In the genomic region with DNA sequence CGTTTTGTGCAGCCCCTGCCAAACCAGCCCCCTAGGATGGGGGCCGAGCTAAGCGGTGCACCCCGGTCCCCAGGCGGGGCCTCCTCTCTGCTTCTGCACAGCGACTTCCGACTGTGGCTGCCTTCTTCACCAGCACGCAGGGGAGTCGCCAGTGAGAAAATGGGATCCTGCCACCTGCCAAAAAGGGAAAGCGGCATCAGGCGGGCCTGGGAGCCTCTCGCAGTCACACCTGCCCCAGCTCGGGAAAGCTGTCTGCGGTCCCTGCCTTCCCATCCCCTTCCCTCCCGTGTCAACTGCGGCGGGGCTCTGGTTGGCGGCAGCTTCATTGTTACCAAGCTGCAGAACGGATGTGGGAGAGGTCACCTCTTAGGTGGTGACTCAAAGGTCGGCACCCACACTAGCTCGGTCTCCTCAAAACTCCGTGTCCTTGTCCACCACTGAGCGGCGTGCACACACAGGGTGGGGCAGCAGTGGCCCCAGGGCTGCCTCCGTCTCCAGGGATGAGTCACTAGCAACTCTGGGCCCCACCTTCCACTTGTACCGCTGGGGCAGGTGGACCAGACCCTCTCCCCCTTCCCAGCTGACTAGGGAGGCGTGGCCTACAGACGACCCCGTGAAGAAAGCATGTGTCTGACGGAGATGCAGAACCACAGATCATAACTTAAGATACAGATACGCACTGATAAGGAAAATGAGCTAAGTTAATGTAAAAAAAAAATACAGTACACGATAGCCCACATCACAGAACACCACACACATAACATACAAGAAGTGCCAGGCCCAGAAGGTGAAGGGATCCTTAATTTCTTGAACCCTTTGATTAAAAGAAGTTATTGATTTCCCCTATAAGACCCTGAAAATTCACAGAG, we compare ENCODE assay signal across 17 cellular contexts. TPM values are rescaled to one million over a fixed set of nuclear protein-coding genes. Genes with fewer than 3 reads are reported as not detected.
DNase-seq lines count a peak whose midpoint lies in the region; ATAC-seq, FAIRE-seq and TF ChIP-seq lines count a peak whose summit lies in the region.
"Had no signal": no experiment of that assay in that cellular context is flagged by ENCODE, and none has a peak within 500 bp of the region (broad histone marks: within the 10 kb centered on the region; RNA-seq: fewer than 3 reads in every experiment).

No MANE protein-coding gene starts in this region.

- no peak overlapping the region for H3K27ac ChIP-seq in CD4-positive, alpha-beta T cell (ENCODE audit: low read depth, low read length)
- H3K27ac ChIP-seq in HEK293 (ENCODE audit: extremely low read depth, low read depth, low read length) (no peak overlapping the region), K562 (ENCODE audit: extremely low read depth, low read depth, low read length) (peak overlapping the region; percentile 41; the same call in 2 of the 3 replicates)

- DNase-seq in CD4-positive, alpha-beta T cell, result no peak
- peak; percentile 69 to 89 (median 77) for DNase-seq in K562 (ENCODE audit: extremely low read depth in 1 of 4, low spot score in 3 of 4)
- DNase-seq in stimulated activated CD4-positive, alpha-beta T cell treated with anti-CD3 and anti-CD28 coated beads, Interleukin-4, amount 100 ng/mL, for 1 hour, result no peak
- DNase-seq in HAP-1 (ENCODE audit: low spot score in 2 of 2), result no peak
- no peak for DNase-seq in activated T-cell treated with anti-CD3 and anti-CD28 coated beads, Interleukin-2, amount 50 U/mL, for 1 hour
- DNase-seq: activated CD4-positive, alpha-beta T cell treated with anti-CD3 and anti-CD28 coated beads, Interleukin-2, amount 50 U/mL, for 48 hours; HCEC 1CT; midbrain; NCI-H1417; NCI-H510A treated with DMSO at 0.1 percent for 48 hours; stimulated activated naive CD8-positive, alpha-beta T cell treated with anti-CD3 and anti-CD28 coated beads, Interleukin-15, Interleukin-2, amounts not matched to agents 100 U/mL and 50 U/mL, for 24 hours had no signal

- peak overlapping the region; percentile 48; the same call in 1 of the 2 replicates for H3K4me2 ChIP-seq in K562 (ENCODE audit: insufficient read depth, low read length)

- peak; percentile 94 for FAIRE-seq in K562 (lab: Jason Lieb, UNC)
- FAIRE-seq: colon had no signal

- BruUV-seq in K562 (replicated peaks; lab: Mats Ljungman, UMichigan), result no TSS peak

- H3K27me3 ChIP-seq in CD4-positive, alpha-beta T cell (ENCODE audit: control insufficient read depth, insufficient read depth, low read length), result no peaks in the 10 kb centered on the region
- H3K27me3 ChIP-seq in K562 (ENCODE audit: control insufficient read depth in 2 of 2, insufficient read depth in 2 of 2, low read length in 2 of 2) (no peaks in the 10 kb centered on the region), HAP-1 (ENCODE audit: low read depth) (no peaks in the 10 kb centered on the region)

- H3K36me3 Mint-ChIP-seq in CD4-positive, alpha-beta T cell (ENCODE audit: low read depth), result peaks cover 50% of the 10 kb centered on the region
- peaks cover 24% of the 10 kb centered on the region for H3K36me3 Mint-ChIP-seq in nephron (ENCODE audit: low read depth)

- no peak for ATAC-seq in CD4-positive, alpha-beta T cell (ENCODE audit: poor library complexity)
- peak; percentile 77 for ATAC-seq in K562
- no peak for ATAC-seq in HG03520 (IDR thresholded peaks at IDR 0.05; ENCODE audit: unreplicated experiment)
- ATAC-seq: stimulated activated naive CD8-positive, alpha-beta T cell treated with anti-CD3 and anti-CD28 coated beads, Interleukin-15, Interleukin-2, amounts not matched to agents 100 U/mL and 50 U/mL, for 24 hours had no signal

- H3K4me3 ChIP-seq in HEK293 (ENCODE audit: low read depth, low read length) (no peak overlapping the region), K562 (no peak overlapping the region), HAP-1 (no peak overlapping the region)

- 46% methylated on average over 26 of the region's 32 CpGs for WGBS in K562 (ENCODE audit: insufficient coverage, low coverage, missing lambda C conversion rate)

- H3K27me3 Mint-ChIP-seq in CD4-positive, alpha-beta T cell, result no peaks in the 10 kb centered on the region
- peaks cover 4% of the 10 kb centered on the region for H3K27me3 Mint-ChIP-seq in nephron (ENCODE audit: low read depth)
- H3K27me3 Mint-ChIP-seq: activated naive CD8-positive, alpha-beta T cell had no signal

- H3K36me3 ChIP-seq in HEK293 (ENCODE audit: control insufficient read depth in 2 of 2, insufficient read depth in 1 of 2, low read length in 2 of 2), result peaks cover 0 to 61% of the 10 kb centered on the region in 2 experiments; a peak in 1 of 3 replicates
- peaks cover 72% of the 10 kb centered on the region; the same call in 2 of the 3 replicates for H3K36me3 ChIP-seq in K562 (ENCODE audit: control insufficient read depth, insufficient read depth, low read length)
- peaks cover 56% of the 10 kb centered on the region for H3K36me3 ChIP-seq in HAP-1 (replicated peaks)

- intact Hi-C loops in CD4-positive, alpha-beta T cell (cut with DNase I, micrococcal nuclease), result no loop called here
- intact Hi-C loops in K562 (cut with micrococcal nuclease), result no loop called here

- no peak for TF ChIP-seq CTCF in CD4-positive, alpha-beta T cell (IDR thresholded peaks at IDR 0.05)
- TF ChIP-seq CTCF in HEK293 (tag by site-specific recombination; IDR thresholded peaks at IDR 0.05), result no peak
- peak; percentile 51 to 63 (median 62) for TF ChIP-seq CTCF in K562 (IDR thresholded peaks at IDR 0.05 in 2 of 3, conservative IDR thresholded peaks at IDR 0.05 in 1 of 3; ENCODE audit: insufficient read depth in 2 of 3, low read depth in 1 of 3, low read length in 3 of 3)
- no peak for TF ChIP-seq CTCF in nephron (IDR thresholded peaks at IDR 0.05; ENCODE audit: unreplicated experiment in 3 of 3)

- H3K4me3 Mint-ChIP-seq in CD4-positive, alpha-beta T cell, result peak overlapping the region; percentile 59
- peak overlapping the region; percentile 66 to 76 (median 69) for H3K4me3 Mint-ChIP-seq in nephron

- peaks cover 10% of the 10 kb centered on the region for H3K4me1 ChIP-seq in HEK293 (ENCODE audit: control insufficient read depth, insufficient read depth, low read length)
- H3K4me1 ChIP-seq in K562 (replicated peaks in 1 of 2; ENCODE audit: control insufficient read depth in 2 of 2, insufficient read depth in 2 of 2, low read length in 2 of 2), result peaks cover 41 to 90% of the 10 kb centered on the region in 2 experiments
- peaks cover 7% of the 10 kb centered on the region for H3K4me1 ChIP-seq in HAP-1

- H3K9me3 ChIP-seq in CD4-positive, alpha-beta T cell (ENCODE audit: control insufficient read depth, low read length), result no peaks in the 10 kb centered on the region
- no peaks in the 10 kb centered on the region for H3K9me3 ChIP-seq in HEK293 (ENCODE audit: control insufficient read depth, insufficient read depth, low read depth, low read length)
- no peaks in the 10 kb centered on the region for H3K9me3 ChIP-seq in K562 (replicated peaks; ENCODE audit: control insufficient read depth, insufficient read depth, low read depth, low read length)
- no peaks in the 10 kb centered on the region for H3K9me3 ChIP-seq in HAP-1

- no peak for TF ChIP-seq POLR2A in K562 (conservative IDR thresholded peaks at IDR 0.05)

- H3K9me1 ChIP-seq in K562 (ENCODE audit: control insufficient read depth, insufficient read depth, low read length), result peaks cover 6% of the 10 kb centered on the region

- H3K27ac Mint-ChIP-seq in CD4-positive, alpha-beta T cell, result no peak overlapping the region
- no peak overlapping the region for H3K27ac Mint-ChIP-seq in nephron
- H3K27ac Mint-ChIP-seq: activated naive CD8-positive, alpha-beta T cell; T-helper 1 cell treated with Interleukin-12 subunit alpha and Interleukin-12 subunit beta and Interleukin-4 antibody, amounts not matched to agents 30 μg/mL and 1 μg/mL, for 36 hours had no signal

- peak overlapping the region in 1 of 2 experiments; percentile 85; a peak in 1 of 4 replicates for H3K9ac ChIP-seq in K562 (ENCODE audit: insufficient read depth in 1 of 2, low read depth in 2 of 2, low read length in 2 of 2)

- H2AFZ ChIP-seq in K562 (ENCODE audit: low read depth, low read length), result no peak overlapping the region

- peaks cover 44% of the 10 kb centered on the region for H3K79me2 ChIP-seq in K562 (ENCODE audit: control insufficient read depth, insufficient read depth, low read length)

- CTCF ChIA-PET in CD4-positive, alpha-beta T cell (lab: Charles Lee), result interaction anchor here (1.3 kb wide), 1 partner anchor 47 kb away, joined by 4 read pairs; no protein-coding TSS in a partner anchor
- CTCF ChIA-PET in HEK293 (lab: Yijun Ruan, JAX), result interaction anchor here (0.7 to 1.9 kb wide), 5 partner anchors 12 to 107 kb away, joined by 3 to 8 read pairs (median 3); no protein-coding TSS in a partner anchor
- CTCF ChIA-PET in K562 (lab: Yijun Ruan, JAX; ENCODE audit: low intra/inter-chr PET ratio), result no interaction called here

- TF ChIP-seq RAD21 in K562 (CRISPR knock-in tag; conservative IDR thresholded peaks at IDR 0.05 in 1 of 2, IDR thresholded peaks at IDR 0.05 in 1 of 2), result peak; percentile 33 to 75; a peak in 3 of 4 replicates

- peaks cover 21% of the 10 kb centered on the region for H3K4me1 Mint-ChIP-seq in CD4-positive, alpha-beta T cell (ENCODE audit: low read depth)
- H3K4me1 Mint-ChIP-seq in nephron, result peaks cover 8% of the 10 kb centered on the region

- in situ Hi-C loops in K562 (cut with MboI), result no loop called here
- in situ Hi-C loops in HAP-1 (cut with MboI; ENCODE audit: low sequenced_read_pairs), result no loop called here

- peaks cover 14% of the 10 kb centered on the region for H4K20me1 ChIP-seq in K562 (replicated peaks; ENCODE audit: control insufficient read depth, insufficient read depth, low read length)

- peak; percentile 32 for TF ChIP-seq EP300 in K562 (IDR thresholded peaks at IDR 0.05; ENCODE audit: low read length)

- no peaks in the 10 kb centered on the region for H3K9me3 Mint-ChIP-seq in CD4-positive, alpha-beta T cell
- no peaks in the 10 kb centered on the region for H3K9me3 Mint-ChIP-seq in nephron
- H3K9me3 Mint-ChIP-seq: T-helper 1 cell treated with Interleukin-12 subunit alpha and Interleukin-12 subunit beta and Interleukin-4 antibody, amounts not matched to agents 30 μg/mL and 1 μg/mL, for 36 hours had no signal

- POLR2A ChIA-PET in CD4-positive, alpha-beta T cell (lab: Charles Lee), result interaction anchor here (1.2 kb wide), 1 partner anchor 14 kb away, joined by 3 read pairs; the partner anchor contains the start of gene MAFG
- POLR2A ChIA-PET in HEK293 (lab: Yijun Ruan, JAX) (interaction anchor here (0.5 to 2.0 kb wide), 10 partner anchors 9 to 209 kb away, joined by 3 to 10 read pairs (median 3); partner anchors contain the start of genes MAFG and MRPL12), K562 (lab: Yijun Ruan, JAX) (interaction anchor here (0.5 to 5.4 kb wide), 11 partner anchors 8 to 257 kb away, joined by 3 to 46 read pairs (median 3); partner anchors contain the start of genes MAFG and PDE6G)

RNA-seq across cellular contexts. Expression of gene PCYT2, which starts 1.5 kb away (rescaled TPM):
- 10 to 100 TPM; 18.7 to 18.9 TPM for total RNA-seq in CD4-positive, alpha-beta T cell
- total RNA-seq in K562 (2011; cell fraction: chromatin; rRNA removed; ENCODE audit: low replicate concordance), result 142 and 422 TPM in 2 replicates
- 366 and 427 TPM in 2 replicates for total RNA-seq in K562 (2011; cell fraction: nucleolus; rRNA removed)
- total RNA-seq in K562 (2011; cell fraction: nucleoplasm; rRNA removed), result 182 and 225 TPM in 2 replicates
- total RNA-seq in K562 (2014; rRNA removed) (123 and 139 TPM in 2 replicates), K562 (2014; rRNA removed; fragmentation: Illumina TruSeq; extraction: Trizol) (42.7 and 57.5 TPM in 2 replicates), K562 (2015; rRNA removed; fragmentation: Illumina TruSeq; extraction: Trizol) (81.7 and 82.5 TPM in 2 replicates), K562 (2021) (125 and 134 TPM in 2 replicates)
- polyA plus RNA-seq in K562 (2011; rRNA removed) (71.5 and 97.8 TPM in 2 replicates), K562 (2014; fragmentation: Illumina TruSeq; extraction: Trizol) (83.7 and 95.3 TPM in 2 replicates), K562 (2014; fragmentation: Nextera tagmentation; extraction: Ambion mirVana) (1 to 10 TPM in 1 of 2 experiments, under 1 TPM in 1; 0.92 to 1.6 TPM), K562 (2014; rRNA removed) (131 and 133 TPM in 2 replicates)
- 77.5 and 97.1 TPM in 2 replicates for polyA plus RNA-seq in K562 (2011; cell fraction: cytosol; rRNA removed)
- polyA plus RNA-seq in K562 (2011; cell fraction: nucleus; rRNA removed), result 473 and 533 TPM in 2 replicates
- polyA plus RNA-seq in K562 (2012), result 94.8 and 147 TPM in 2 replicates
- 48.7 and 49.2 TPM in 2 replicates for polyA minus RNA-seq in K562 (2011; rRNA and poly(A)+ RNA removed)
- 35.6 and 49.0 TPM in 2 replicates for polyA minus RNA-seq in K562 (2011; cell fraction: cytosol; rRNA and poly(A)+ RNA removed)
- 127 and 186 TPM in 2 replicates for polyA minus RNA-seq in K562 (2011; cell fraction: nucleus; rRNA and poly(A)+ RNA removed)

RNA-seq across cellular contexts. Expression of gene SIRT7, which starts 5.3 kb away (rescaled TPM):
- total RNA-seq in CD4-positive, alpha-beta T cell, result 10 to 100 TPM; 56.7 to 57.5 TPM
- total RNA-seq in K562 (2011; cell fraction: chromatin; rRNA removed; ENCODE audit: low replicate concordance), result 90.9 and 205 TPM in 2 replicates
- total RNA-seq in K562 (2011; cell fraction: nucleolus; rRNA removed), result 97.4 and 110 TPM in 2 replicates
- total RNA-seq in K562 (2011; cell fraction: nucleoplasm; rRNA removed), result 93.3 and 125 TPM in 2 replicates
- total RNA-seq in K562 (2014; rRNA removed) (42.2 and 49.3 TPM in 2 replicates), K562 (2014; rRNA removed; fragmentation: Illumina TruSeq; extraction: Trizol) (9.0 and 9.8 TPM in 2 replicates), K562 (2015; rRNA removed; fragmentation: Illumina TruSeq; extraction: Trizol) (23.6 and 24.6 TPM in 2 replicates), K562 (2021) (35.7 and 44.1 TPM in 2 replicates)
- polyA plus RNA-seq in K562 (2011; rRNA removed) (9.3 and 11.7 TPM in 2 replicates), K562 (2014; fragmentation: Illumina TruSeq; extraction: Trizol) (20.3 and 25.7 TPM in 2 replicates), K562 (2014; fragmentation: Nextera tagmentation; extraction: Ambion mirVana) (1 to 10 TPM; 1.6 to 2.0 TPM), K562 (2014; rRNA removed) (43.9 and 54.8 TPM in 2 replicates)
- polyA plus RNA-seq in K562 (2011; cell fraction: cytosol; rRNA removed), result 11.2 and 16.2 TPM in 2 replicates
- polyA plus RNA-seq in K562 (2011; cell fraction: nucleus; rRNA removed), result 56.9 and 86.9 TPM in 2 replicates
- polyA plus RNA-seq in K562 (2012), result 36.1 and 36.9 TPM in 2 replicates
- polyA minus RNA-seq in K562 (2011; rRNA and poly(A)+ RNA removed), result 18.7 and 21.5 TPM in 2 replicates
- 22.3 and 25.1 TPM in 2 replicates for polyA minus RNA-seq in K562 (2011; cell fraction: cytosol; rRNA and poly(A)+ RNA removed)
- 27.7 and 31.4 TPM in 2 replicates for polyA minus RNA-seq in K562 (2011; cell fraction: nucleus; rRNA and poly(A)+ RNA removed)

RNA-seq across cellular contexts. Expression of gene NPB, which starts 10.6 kb away (rescaled TPM):
- under 1 TPM in 1 of 2 experiments, not detected in 1; 0.20 TPM for total RNA-seq in CD4-positive, alpha-beta T cell
- 0.86 and 1.5 TPM in 2 replicates for total RNA-seq in K562 (2011; cell fraction: chromatin; rRNA removed; ENCODE audit: low replicate concordance)
- total RNA-seq in K562 (2011; cell fraction: nucleolus; rRNA removed), result 1.3 TPM in 2 replicates
- 1.2 and 1.4 TPM in 2 replicates for total RNA-seq in K562 (2011; cell fraction: nucleoplasm; rRNA removed)
- total RNA-seq in K562 (2014; rRNA removed), result 0.14 and 0.57 TPM in 2 replicates
- total RNA-seq in K562 (2014; rRNA removed; fragmentation: Illumina TruSeq; extraction: Trizol), result 0.07 TPM in 1 of 2 replicates, not detected in the other
- 0.07 and 0.30 TPM in 2 replicates for total RNA-seq in K562 (2015; rRNA removed; fragmentation: Illumina TruSeq; extraction: Trizol)
- total RNA-seq in K562 (2021), result 0.53 and 0.65 TPM in 2 replicates
- 0.03 and 0.07 TPM in 2 replicates for polyA plus RNA-seq in K562 (2011; rRNA removed)
- 0.06 and 0.88 TPM in 2 replicates for polyA plus RNA-seq in K562 (2011; cell fraction: cytosol; rRNA removed)
- polyA plus RNA-seq in K562 (2011; cell fraction: nucleus; rRNA removed), result 0.26 TPM in 1 of 2 replicates, not detected in the other
- 0.52 TPM in 1 of 2 replicates, not detected in the other for polyA plus RNA-seq in K562 (2012)
- 0.07 TPM in 1 of 2 replicates, not detected in the other for polyA plus RNA-seq in K562 (2014; fragmentation: Illumina TruSeq; extraction: Trizol)
- under 1 TPM; 0.43 to 0.61 TPM for polyA plus RNA-seq in K562 (2014; fragmentation: Nextera tagmentation; extraction: Ambion mirVana)
- 0.07 TPM in 1 of 2 replicates, not detected in the other for polyA plus RNA-seq in K562 (2014; rRNA removed)
- polyA minus RNA-seq in K562 (2011; rRNA and poly(A)+ RNA removed), result 0.21 TPM in 2 replicates
- not detected in 2 replicates for polyA minus RNA-seq in K562 (2011; cell fraction: cytosol; rRNA and poly(A)+ RNA removed)
- polyA minus RNA-seq in K562 (2011; cell fraction: nucleus; rRNA and poly(A)+ RNA removed), result 0.40 and 0.78 TPM in 2 replicates

RNA-seq across cellular contexts. Expression of gene MAFG, which starts 14.9 kb away (rescaled TPM):
- total RNA-seq in CD4-positive, alpha-beta T cell, result 10 to 100 TPM; 10.8 to 13.3 TPM
- 86.9 and 142 TPM in 2 replicates for total RNA-seq in K562 (2011; cell fraction: chromatin; rRNA removed; ENCODE audit: low replicate concordance)
- total RNA-seq in K562 (2011; cell fraction: nucleolus; rRNA removed), result 78.0 and 85.0 TPM in 2 replicates
- 64.7 and 70.4 TPM in 2 replicates for total RNA-seq in K562 (2011; cell fraction: nucleoplasm; rRNA removed)
- total RNA-seq in K562 (2014; rRNA removed), result 27.3 and 30.1 TPM in 2 replicates
- 16.3 and 16.9 TPM in 2 replicates for total RNA-seq in K562 (2014; rRNA removed; fragmentation: Illumina TruSeq; extraction: Trizol)
- total RNA-seq in K562 (2015; rRNA removed; fragmentation: Illumina TruSeq; extraction: Trizol), result 23.6 and 24.9 TPM in 2 replicates
- 46.7 and 58.1 TPM in 2 replicates for total RNA-seq in K562 (2021)
- polyA plus RNA-seq in K562 (2011; rRNA removed), result 22.4 and 31.8 TPM in 2 replicates
- polyA plus RNA-seq in K562 (2011; cell fraction: cytosol; rRNA removed), result 35.6 and 35.9 TPM in 2 replicates
- polyA plus RNA-seq in K562 (2011; cell fraction: nucleus; rRNA removed), result 200 and 206 TPM in 2 replicates
- polyA plus RNA-seq in K562 (2012), result 32.4 and 47.9 TPM in 2 replicates
- 31.2 and 36.3 TPM in 2 replicates for polyA plus RNA-seq in K562 (2014; fragmentation: Illumina TruSeq; extraction: Trizol)
- 1 to 10 TPM; 1.1 to 2.8 TPM for polyA plus RNA-seq in K562 (2014; fragmentation: Nextera tagmentation; extraction: Ambion mirVana)
- 44.8 and 46.7 TPM in 2 replicates for polyA plus RNA-seq in K562 (2014; rRNA removed)
- 10.6 and 14.3 TPM in 2 replicates for polyA minus RNA-seq in K562 (2011; rRNA and poly(A)+ RNA removed)
- polyA minus RNA-seq in K562 (2011; cell fraction: cytosol; rRNA and poly(A)+ RNA removed), result 12.7 and 17.1 TPM in 2 replicates
- polyA minus RNA-seq in K562 (2011; cell fraction: nucleus; rRNA and poly(A)+ RNA removed), result 15.9 and 20.3 TPM in 2 replicates

RNA-seq across cellular contexts. Expression of gene ANAPC11, which starts 21.2 kb away (rescaled TPM):
- 10 to 100 TPM; 27.9 to 28.9 TPM for total RNA-seq in CD4-positive, alpha-beta T cell
- total RNA-seq in K562 (2011; cell fraction: chromatin; rRNA removed; ENCODE audit: low replicate concordance), result 37.2 and 84.5 TPM in 2 replicates
- total RNA-seq in K562 (2011; cell fraction: nucleolus; rRNA removed), result 109 and 116 TPM in 2 replicates
- total RNA-seq in K562 (2011; cell fraction: nucleoplasm; rRNA removed), result 83.3 and 88.4 TPM in 2 replicates
- total RNA-seq in K562 (2014; rRNA removed) (220 and 252 TPM in 2 replicates), K562 (2014; rRNA removed; fragmentation: Illumina TruSeq; extraction: Trizol) (32.5 and 41.2 TPM in 2 replicates), K562 (2015; rRNA removed; fragmentation: Illumina TruSeq; extraction: Trizol) (105 and 111 TPM in 2 replicates), K562 (2021) (214 and 217 TPM in 2 replicates)
- polyA plus RNA-seq in K562 (2011; rRNA removed) (238 and 354 TPM in 2 replicates), K562 (2014; fragmentation: Illumina TruSeq; extraction: Trizol) (57.2 and 105 TPM in 2 replicates), K562 (2014; fragmentation: Nextera tagmentation; extraction: Ambion mirVana) (100 to 1,000 TPM; 154 to 255 TPM), K562 (2014; rRNA removed) (318 and 338 TPM in 2 replicates)
- 720 and 811 TPM in 2 replicates for polyA plus RNA-seq in K562 (2011; cell fraction: cytosol; rRNA removed)
- 288 and 348 TPM in 2 replicates for polyA plus RNA-seq in K562 (2011; cell fraction: nucleus; rRNA removed)
- polyA plus RNA-seq in K562 (2012), result 288 and 382 TPM in 2 replicates
- polyA minus RNA-seq in K562 (2011; rRNA and poly(A)+ RNA removed), result 56.1 and 67.4 TPM in 2 replicates
- 52.4 and 82.6 TPM in 2 replicates for polyA minus RNA-seq in K562 (2011; cell fraction: cytosol; rRNA and poly(A)+ RNA removed)
- 24.8 and 36.9 TPM in 2 replicates for polyA minus RNA-seq in K562 (2011; cell fraction: nucleus; rRNA and poly(A)+ RNA removed)

Comparison
In these comparisons a context has a peak if more than half of its experiments do, and no peak if none do; other contexts are left out.
1. DNase-seq: peak in K562 (4 of 4); none in CD4-positive, alpha-beta T cell (0 of 10), stimulated activated CD4-positive, alpha-beta T cell treated with anti-CD3 and anti-CD28 coated beads, Interleukin-4, amount 100 ng/mL, for 1 hour (single experiment), HAP-1 (0 of 2) and activated T-cell treated with anti-CD3 and anti-CD28 coated beads, Interleukin-2, amount 50 U/mL, for 1 hour (single experiment).
2. CTCF ChIP-seq: peak in K562 (3 of 3); none in CD4-positive, alpha-beta T cell (single experiment), HEK293 (single experiment) and nephron (0 of 3).